1 cellular context compared by ENCODE assay signal in the genomic region with DNA sequence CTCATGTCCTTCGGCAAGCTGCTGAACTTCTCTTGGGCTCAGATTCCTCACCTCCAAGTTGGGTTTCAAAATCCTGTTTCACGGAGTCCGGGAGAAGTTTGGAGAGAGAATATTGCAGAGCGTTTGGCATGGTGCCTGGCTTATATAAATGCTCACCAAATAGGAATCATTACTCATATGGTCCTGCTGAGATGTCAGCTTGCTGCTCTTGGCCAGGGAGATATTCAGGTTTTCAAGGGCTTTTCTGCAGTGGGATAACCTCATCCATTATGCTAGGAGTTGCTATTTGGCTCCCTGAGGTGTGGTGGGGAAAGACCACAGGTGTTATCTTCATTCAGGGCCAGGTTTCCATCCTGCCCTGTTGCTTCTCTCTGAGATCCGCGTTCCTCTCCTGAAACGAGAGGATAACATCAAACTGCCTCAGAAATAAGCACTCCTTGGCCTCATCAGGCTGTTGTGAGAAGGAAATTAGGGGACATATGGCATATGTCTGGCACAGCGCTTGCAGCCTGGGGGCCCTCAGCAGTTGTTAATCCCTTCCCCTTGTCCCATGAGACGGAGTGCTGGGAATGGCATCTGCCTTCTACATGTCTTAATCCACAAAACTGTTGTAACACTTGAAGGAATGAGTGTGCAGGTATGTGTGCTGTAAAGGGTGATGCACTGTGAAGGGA.
TF ChIP-seq lines count a peak whose summit lies in the region.

No MANE protein-coding gene starts in this region.

TF ChIP-seq in GM23338, 12 proteins besides CTCF, POLR2A, EP300 and RAD21 (continued from another document):
- TF ChIP-seq ZNF462 (CRISPR knock-in tag; IDR thresholded peaks at IDR 0.05) (no peak), EZH2phosphoT487 (IDR thresholded peaks at IDR 0.05; ENCODE audit: unreplicated experiment) (no peak), NANOG (IDR thresholded peaks at IDR 0.05; ENCODE audit: borderline replicate concordance) (no peak), JUNB (IDR thresholded peaks at IDR 0.05; ENCODE audit: unreplicated experiment) (no peak)
- TF ChIP-seq, protein P1, sequence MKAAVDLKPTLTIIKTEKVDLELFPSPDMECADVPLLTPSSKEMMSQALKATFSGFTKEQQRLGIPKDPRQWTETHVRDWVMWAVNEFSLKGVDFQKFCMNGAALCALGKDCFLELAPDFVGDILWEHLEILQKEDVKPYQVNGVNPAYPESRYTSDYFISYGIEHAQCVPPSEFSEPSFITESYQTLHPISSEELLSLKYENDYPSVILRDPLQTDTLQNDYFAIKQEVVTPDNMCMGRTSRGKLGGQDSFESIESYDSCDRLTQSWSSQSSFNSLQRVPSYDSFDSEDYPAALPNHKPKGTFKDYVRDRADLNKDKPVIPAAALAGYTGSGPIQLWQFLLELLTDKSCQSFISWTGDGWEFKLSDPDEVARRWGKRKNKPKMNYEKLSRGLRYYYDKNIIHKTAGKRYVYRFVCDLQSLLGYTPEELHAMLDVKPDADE (IDR thresholded peaks at IDR 0.05): no peak
- TF ChIP-seq, protein P2, sequence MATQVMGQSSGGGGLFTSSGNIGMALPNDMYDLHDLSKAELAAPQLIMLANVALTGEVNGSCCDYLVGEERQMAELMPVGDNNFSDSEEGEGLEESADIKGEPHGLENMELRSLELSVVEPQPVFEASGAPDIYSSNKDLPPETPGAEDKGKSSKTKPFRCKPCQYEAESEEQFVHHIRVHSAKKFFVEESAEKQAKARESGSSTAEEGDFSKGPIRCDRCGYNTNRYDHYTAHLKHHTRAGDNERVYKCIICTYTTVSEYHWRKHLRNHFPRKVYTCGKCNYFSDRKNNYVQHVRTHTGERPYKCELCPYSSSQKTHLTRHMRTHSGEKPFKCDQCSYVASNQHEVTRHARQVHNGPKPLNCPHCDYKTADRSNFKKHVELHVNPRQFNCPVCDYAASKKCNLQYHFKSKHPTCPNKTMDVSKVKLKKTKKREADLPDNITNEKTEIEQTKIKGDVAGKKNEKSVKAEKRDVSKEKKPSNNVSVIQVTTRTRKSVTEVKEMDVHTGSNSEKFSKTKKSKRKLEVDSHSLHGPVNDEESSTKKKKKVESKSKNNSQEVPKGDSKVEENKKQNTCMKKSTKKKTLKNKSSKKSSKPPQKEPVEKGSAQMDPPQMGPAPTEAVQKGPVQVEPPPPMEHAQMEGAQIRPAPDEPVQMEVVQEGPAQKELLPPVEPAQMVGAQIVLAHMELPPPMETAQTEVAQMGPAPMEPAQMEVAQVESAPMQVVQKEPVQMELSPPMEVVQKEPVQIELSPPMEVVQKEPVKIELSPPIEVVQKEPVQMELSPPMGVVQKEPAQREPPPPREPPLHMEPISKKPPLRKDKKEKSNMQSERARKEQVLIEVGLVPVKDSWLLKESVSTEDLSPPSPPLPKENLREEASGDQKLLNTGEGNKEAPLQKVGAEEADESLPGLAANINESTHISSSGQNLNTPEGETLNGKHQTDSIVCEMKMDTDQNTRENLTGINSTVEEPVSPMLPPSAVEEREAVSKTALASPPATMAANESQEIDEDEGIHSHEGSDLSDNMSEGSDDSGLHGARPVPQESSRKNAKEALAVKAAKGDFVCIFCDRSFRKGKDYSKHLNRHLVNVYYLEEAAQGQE (IDR thresholded peaks at IDR 0.05; ENCODE audit: unreplicated experiment): no peak
TF ChIP-seq in GM23338: peak in this region for 0.
